In the genomic region with DNA sequence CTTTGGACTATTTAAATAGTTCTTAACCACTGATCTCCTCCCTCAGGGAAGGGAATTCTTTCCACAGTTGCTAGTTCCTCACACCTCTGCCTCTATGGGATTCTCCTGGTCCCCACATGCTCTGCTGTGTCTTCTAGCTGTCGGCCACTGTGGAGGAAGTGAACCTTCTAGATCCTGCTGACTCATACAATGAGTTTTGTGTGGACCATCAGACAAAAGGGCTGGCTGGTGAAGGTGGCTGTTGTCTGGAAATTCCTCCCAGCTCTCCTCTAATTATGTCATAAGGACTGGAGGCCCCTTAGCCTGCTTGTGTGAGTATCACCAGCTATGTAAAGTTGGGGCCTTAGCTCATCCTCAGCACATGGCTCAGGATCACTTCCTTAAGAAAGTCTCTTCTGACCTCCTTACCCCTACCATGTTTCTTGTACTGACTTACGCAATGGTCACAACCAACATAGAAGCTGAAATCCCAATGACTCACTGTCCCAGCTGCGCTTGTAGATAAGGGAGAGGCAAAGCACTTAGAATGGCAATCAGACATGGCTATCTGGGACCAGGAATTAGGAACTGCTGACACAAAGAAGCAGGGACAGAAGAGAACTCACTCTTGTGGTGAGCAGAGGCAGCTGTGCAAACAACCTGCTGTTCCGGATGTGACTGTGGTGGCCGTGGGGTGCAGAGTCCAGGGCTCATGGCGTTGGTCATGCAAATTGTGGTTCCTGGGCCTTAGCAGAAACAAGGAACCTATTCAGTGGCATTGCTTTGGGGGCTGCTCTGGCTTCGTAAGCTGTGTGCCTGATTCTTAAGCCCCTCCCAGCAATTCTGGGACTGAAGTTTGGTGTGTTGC, we compare ENCODE assay signal across 8 cellular contexts. TPM values are rescaled to one million over a fixed set of nuclear protein-coding genes. Genes with fewer than 3 reads are reported as not detected.
DNase-seq lines count a peak whose midpoint lies in the region; ATAC-seq, FAIRE-seq and TF ChIP-seq lines count a peak whose summit lies in the region.

No MANE protein-coding gene starts in this region.

- TF ChIP-seq CTCF in fibroblast of the aortic adventitia (IDR thresholded peaks at IDR 0.05; ENCODE audit: insufficient read depth, low read length) (no peak), WERI-Rb-1 (IDR thresholded peaks at IDR 0.05; ENCODE audit: low read depth, low read length) (no peak)

- peak; percentile 82 for ATAC-seq in GM21825 (IDR thresholded peaks at IDR 0.05; ENCODE audit: unreplicated experiment)

- H3K27ac ChIP-seq in WERI-Rb-1: no peak overlapping the region

- no peaks in the 10 kb centered on the region for H3K27me3 ChIP-seq in WERI-Rb-1 (ENCODE audit: insufficient read depth, low read depth, severe bottlenecking)

- TF ChIP-seq POLR2A in GM12891 (IDR thresholded peaks at IDR 0.05; ENCODE audit: low read depth, low read length): no peak; the same call in 1 of the 2 replicates

- no peak for TF ChIP-seq RAD21 in Ishikawa (IDR thresholded peaks at IDR 0.05; ENCODE audit: low read depth)

- peak; percentile 98 for FAIRE-seq in GM12891 (lab: Jason Lieb, UNC)

- DNase-seq in GM12891 (ENCODE audit: insufficient read length, low spot score) (no peak), SKM-1 (lab: John Stamatoyannopoulos, UW; ENCODE audit: unreplicated experiment) (peak; percentile 98), fibroblast of the aortic adventitia (ENCODE audit: low read depth) (peak; percentile 93), non-pigmented ciliary epithelial cell (ENCODE audit: low read depth) (peak; percentile 97), WERI-Rb-1 (no peak)
- DNase-seq in stimulated activated CD4-positive, alpha-beta T cell treated with anti-CD3 and anti-CD28 coated beads, Interleukin-2, amount 100 ng/mL, for 48 hours: no peak

- no peak for TF ChIP-seq EP300 in Ishikawa (IDR thresholded peaks at IDR 0.05; ENCODE audit: borderline replicate concordance)

- no peaks in the 10 kb centered on the region for H3K9me3 ChIP-seq in WERI-Rb-1 (ENCODE audit: severe bottlenecking)

- H3K4me3 ChIP-seq in fibroblast of the aortic adventitia (ENCODE audit: low read depth, low read length) (no peak overlapping the region), WERI-Rb-1 (ENCODE audit: low read depth, low read length) (no peak overlapping the region)

- H3K36me3 ChIP-seq in WERI-Rb-1: no peaks in the 10 kb centered on the region

TF ChIP-seq in GM12891, 5 proteins besides CTCF, POLR2A, EP300 and RAD21:
- TF ChIP-seq PAX5 (IDR thresholded peaks at IDR 0.05; ENCODE audit: insufficient read depth, low read length, severe bottlenecking) (peak; percentile 64), TAF1 (IDR thresholded peaks at IDR 0.05; ENCODE audit: low read depth, low read length) (peak; percentile 53), SPI1 (IDR thresholded peaks at IDR 0.05; ENCODE audit: low read depth, low read length) (peak; percentile 86), POU2F2 (IDR thresholded peaks at IDR 0.05; ENCODE audit: low read depth, low read length) (peak; percentile 100), POLR2AphosphoS5 (IDR thresholded peaks at IDR 0.05; ENCODE audit: low read depth, low read length) (peak; percentile 64)

TF ChIP-seq in Ishikawa, 13 proteins besides CTCF, POLR2A, EP300 and RAD21:
- TF ChIP-seq CREB1 (IDR thresholded peaks at IDR 0.05; ENCODE audit: low read depth) (no peak), CEBPB (IDR thresholded peaks at IDR 0.05) (peak; percentile 71), YY1 (IDR thresholded peaks at IDR 0.05; ENCODE audit: low read depth) (no peak), ZBTB7A (IDR thresholded peaks at IDR 0.05; ENCODE audit: low read depth) (no peak), FOXM1 (IDR thresholded peaks at IDR 0.05; ENCODE audit: borderline replicate concordance, low read depth) (no peak), EGR1 (IDR thresholded peaks at IDR 0.05) (no peak), TAF1 (IDR thresholded peaks at IDR 0.05; ENCODE audit: low read depth) (no peak), TEAD4 (IDR thresholded peaks at IDR 0.05) (no peak), TCF12 (IDR thresholded peaks at IDR 0.05; ENCODE audit: low read depth) (no peak), NFIC (IDR thresholded peaks at IDR 0.05) (no peak)
- TF ChIP-seq, protein P1, sequence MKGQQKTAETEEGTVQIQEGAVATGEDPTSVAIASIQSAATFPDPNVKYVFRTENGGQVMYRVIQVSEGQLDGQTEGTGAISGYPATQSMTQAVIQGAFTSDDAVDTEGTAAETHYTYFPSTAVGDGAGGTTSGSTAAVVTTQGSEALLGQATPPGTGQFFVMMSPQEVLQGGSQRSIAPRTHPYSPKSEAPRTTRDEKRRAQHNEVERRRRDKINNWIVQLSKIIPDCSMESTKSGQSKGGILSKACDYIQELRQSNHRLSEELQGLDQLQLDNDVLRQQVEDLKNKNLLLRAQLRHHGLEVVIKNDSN (IDR thresholded peaks at IDR 0.05): no peak
- TF ChIP-seq, protein P2, sequence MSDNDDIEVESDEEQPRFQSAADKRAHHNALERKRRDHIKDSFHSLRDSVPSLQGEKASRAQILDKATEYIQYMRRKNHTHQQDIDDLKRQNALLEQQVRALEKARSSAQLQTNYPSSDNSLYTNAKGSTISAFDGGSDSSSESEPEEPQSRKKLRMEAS (IDR thresholded peaks at IDR 0.05): peak; percentile 64
- TF ChIP-seq, protein P3, sequence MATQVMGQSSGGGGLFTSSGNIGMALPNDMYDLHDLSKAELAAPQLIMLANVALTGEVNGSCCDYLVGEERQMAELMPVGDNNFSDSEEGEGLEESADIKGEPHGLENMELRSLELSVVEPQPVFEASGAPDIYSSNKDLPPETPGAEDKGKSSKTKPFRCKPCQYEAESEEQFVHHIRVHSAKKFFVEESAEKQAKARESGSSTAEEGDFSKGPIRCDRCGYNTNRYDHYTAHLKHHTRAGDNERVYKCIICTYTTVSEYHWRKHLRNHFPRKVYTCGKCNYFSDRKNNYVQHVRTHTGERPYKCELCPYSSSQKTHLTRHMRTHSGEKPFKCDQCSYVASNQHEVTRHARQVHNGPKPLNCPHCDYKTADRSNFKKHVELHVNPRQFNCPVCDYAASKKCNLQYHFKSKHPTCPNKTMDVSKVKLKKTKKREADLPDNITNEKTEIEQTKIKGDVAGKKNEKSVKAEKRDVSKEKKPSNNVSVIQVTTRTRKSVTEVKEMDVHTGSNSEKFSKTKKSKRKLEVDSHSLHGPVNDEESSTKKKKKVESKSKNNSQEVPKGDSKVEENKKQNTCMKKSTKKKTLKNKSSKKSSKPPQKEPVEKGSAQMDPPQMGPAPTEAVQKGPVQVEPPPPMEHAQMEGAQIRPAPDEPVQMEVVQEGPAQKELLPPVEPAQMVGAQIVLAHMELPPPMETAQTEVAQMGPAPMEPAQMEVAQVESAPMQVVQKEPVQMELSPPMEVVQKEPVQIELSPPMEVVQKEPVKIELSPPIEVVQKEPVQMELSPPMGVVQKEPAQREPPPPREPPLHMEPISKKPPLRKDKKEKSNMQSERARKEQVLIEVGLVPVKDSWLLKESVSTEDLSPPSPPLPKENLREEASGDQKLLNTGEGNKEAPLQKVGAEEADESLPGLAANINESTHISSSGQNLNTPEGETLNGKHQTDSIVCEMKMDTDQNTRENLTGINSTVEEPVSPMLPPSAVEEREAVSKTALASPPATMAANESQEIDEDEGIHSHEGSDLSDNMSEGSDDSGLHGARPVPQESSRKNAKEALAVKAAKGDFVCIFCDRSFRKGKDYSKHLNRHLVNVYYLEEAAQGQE (IDR thresholded peaks at IDR 0.05; ENCODE audit: low read depth): no peak

RNA-seq across cellular contexts. Expression of a gene that starts 2.5 kb away (rescaled TPM):
- 0.64 TPM for polyA plus RNA-seq in GM12891 (2012; ENCODE audit: low read depth, missing spikeins)
- 0.18 and 0.49 TPM in 2 replicates for total RNA-seq in fibroblast of the aortic adventitia (ENCODE audit: low replicate concordance)

Comparison
In these comparisons a context has a peak if more than half of its experiments do, and no peak if none do; other contexts are left out.
1. DNase-seq: peak in SKM-1 (single experiment), fibroblast of the aortic adventitia (single experiment) and non-pigmented ciliary epithelial cell (single experiment); none in GM12891 (single experiment), stimulated activated CD4-positive, alpha-beta T cell treated with anti-CD3 and anti-CD28 coated beads, Interleukin-2, amount 100 ng/mL, for 48 hours (0 of 2) and WERI-Rb-1 (single experiment).